1 cellular context compared by ENCODE assay signal in the genomic region with DNA sequence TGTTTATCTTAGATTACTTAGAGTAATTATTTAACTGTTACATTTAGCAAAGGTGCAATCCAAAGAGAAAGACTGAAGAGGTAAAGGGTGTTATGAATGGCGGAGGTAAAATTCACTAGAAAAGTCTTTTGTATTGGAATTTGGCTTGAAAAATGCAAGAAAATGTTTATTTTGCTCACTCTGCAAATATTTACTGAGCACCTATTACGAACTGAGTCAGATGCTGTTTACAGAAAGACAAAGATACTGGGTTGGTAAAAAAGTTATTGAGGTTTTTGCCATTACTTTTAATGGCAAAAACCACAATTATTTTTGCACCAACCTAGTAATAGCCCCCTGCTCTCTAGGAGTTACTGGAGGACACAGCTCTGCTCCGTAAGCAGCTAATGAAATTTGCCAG.
TF ChIP-seq lines count a peak whose summit lies in the region.

No MANE protein-coding gene starts in this region.

TF ChIP-seq in HepG2, 621 proteins besides CTCF, POLR2A, EP300 and RAD21 (continued from another document):
- TF ChIP-seq, protein P1, sequence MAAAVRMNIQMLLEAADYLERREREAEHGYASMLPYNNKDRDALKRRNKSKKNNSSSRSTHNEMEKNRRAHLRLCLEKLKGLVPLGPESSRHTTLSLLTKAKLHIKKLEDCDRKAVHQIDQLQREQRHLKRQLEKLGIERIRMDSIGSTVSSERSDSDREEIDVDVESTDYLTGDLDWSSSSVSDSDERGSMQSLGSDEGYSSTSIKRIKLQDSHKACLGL (CRISPR knock-in tag; IDR thresholded peaks at IDR 0.05), result no peak
- no peak for TF ChIP-seq ZFYVE20 (CRISPR knock-in tag; IDR thresholded peaks at IDR 0.05; ENCODE audit: borderline replicate concordance, low read depth)
- no peak for TF ChIP-seq FOXK1 (CRISPR knock-in tag; IDR thresholded peaks at IDR 0.05; ENCODE audit: borderline replicate concordance, low read depth)
- no peak for TF ChIP-seq GATA4 (IDR thresholded peaks at IDR 0.05; ENCODE audit: borderline replicate concordance, low read depth)
- TF ChIP-seq RBAK (CRISPR knock-in tag; IDR thresholded peaks at IDR 0.05), result no peak
- no peak for TF ChIP-seq YY1 (IDR thresholded peaks at IDR 0.05; ENCODE audit: insufficient read depth, insufficient replicate concordance, low read depth, low read length)
- TF ChIP-seq HMG20A (CRISPR knock-in tag; IDR thresholded peaks at IDR 0.05; ENCODE audit: borderline replicate concordance), result peak; percentile 32; the same call in 1 of the 2 replicates
- no peak for TF ChIP-seq ZKSCAN1 (IDR thresholded peaks at IDR 0.05; ENCODE audit: low read length)
- TF ChIP-seq TBX3 (IDR thresholded peaks at IDR 0.05; ENCODE audit: borderline replicate concordance), result 0 out of 2 replicates have a peak, but pooled peaks have one; percentile 32
- TF ChIP-seq KLF13 (CRISPR knock-in tag; IDR thresholded peaks at IDR 0.05), result no peak
- TF ChIP-seq NR1H2 (CRISPR knock-in tag; IDR thresholded peaks at IDR 0.05; ENCODE audit: borderline replicate concordance, low read depth), result no peak
- TF ChIP-seq ZNF577 (CRISPR knock-in tag; IDR thresholded peaks at IDR 0.05; ENCODE audit: borderline replicate concordance, low read depth), result no peak
- TF ChIP-seq, protein P2, sequence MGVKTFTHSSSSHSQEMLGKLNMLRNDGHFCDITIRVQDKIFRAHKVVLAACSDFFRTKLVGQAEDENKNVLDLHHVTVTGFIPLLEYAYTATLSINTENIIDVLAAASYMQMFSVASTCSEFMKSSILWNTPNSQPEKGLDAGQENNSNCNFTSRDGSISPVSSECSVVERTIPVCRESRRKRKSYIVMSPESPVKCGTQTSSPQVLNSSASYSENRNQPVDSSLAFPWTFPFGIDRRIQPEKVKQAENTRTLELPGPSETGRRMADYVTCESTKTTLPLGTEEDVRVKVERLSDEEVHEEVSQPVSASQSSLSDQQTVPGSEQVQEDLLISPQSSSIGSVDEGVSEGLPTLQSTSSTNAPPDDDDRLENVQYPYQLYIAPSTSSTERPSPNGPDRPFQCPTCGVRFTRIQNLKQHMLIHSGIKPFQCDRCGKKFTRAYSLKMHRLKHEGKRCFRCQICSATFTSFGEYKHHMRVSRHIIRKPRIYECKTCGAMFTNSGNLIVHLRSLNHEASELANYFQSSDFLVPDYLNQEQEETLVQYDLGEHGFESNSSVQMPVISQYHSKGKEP (CRISPR knock-in tag; IDR thresholded peaks at IDR 0.05), result no peak
- no peak for TF ChIP-seq CREB1 (IDR thresholded peaks at IDR 0.05)
- peak; percentile 13; the same call in 1 of the 2 replicates for TF ChIP-seq CREB1 (CRISPR knock-in tag; IDR thresholded peaks at IDR 0.05)
- TF ChIP-seq, protein P3, sequence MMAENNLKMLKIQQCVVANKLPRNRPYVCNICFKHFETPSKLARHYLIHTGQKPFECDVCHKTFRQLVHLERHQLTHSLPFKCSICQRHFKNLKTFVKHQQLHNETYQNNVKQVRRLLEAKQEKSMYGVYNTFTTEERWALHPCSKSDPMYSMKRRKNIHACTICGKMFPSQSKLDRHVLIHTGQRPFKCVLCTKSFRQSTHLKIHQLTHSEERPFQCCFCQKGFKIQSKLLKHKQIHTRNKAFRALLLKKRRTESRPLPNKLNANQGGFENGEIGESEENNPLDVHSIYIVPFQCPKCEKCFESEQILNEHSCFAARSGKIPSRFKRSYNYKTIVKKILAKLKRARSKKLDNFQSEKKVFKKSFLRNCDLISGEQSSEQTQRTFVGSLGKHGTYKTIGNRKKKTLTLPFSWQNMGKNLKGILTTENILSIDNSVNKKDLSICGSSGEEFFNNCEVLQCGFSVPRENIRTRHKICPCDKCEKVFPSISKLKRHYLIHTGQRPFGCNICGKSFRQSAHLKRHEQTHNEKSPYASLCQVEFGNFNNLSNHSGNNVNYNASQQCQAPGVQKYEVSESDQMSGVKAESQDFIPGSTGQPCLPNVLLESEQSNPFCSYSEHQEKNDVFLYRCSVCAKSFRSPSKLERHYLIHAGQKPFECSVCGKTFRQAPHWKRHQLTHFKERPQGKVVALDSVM (CRISPR knock-in tag; IDR thresholded peaks at IDR 0.05), result no peak
- TF ChIP-seq, protein P4, sequence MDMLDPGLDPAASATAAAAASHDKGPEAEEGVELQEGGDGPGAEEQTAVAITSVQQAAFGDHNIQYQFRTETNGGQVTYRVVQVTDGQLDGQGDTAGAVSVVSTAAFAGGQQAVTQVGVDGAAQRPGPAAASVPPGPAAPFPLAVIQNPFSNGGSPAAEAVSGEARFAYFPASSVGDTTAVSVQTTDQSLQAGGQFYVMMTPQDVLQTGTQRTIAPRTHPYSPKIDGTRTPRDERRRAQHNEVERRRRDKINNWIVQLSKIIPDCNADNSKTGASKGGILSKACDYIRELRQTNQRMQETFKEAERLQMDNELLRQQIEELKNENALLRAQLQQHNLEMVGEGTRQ (IDR thresholded peaks at IDR 0.05; ENCODE audit: low read depth, low read length), result no peak
- TF ChIP-seq, protein P4 (CRISPR knock-in tag; IDR thresholded peaks at IDR 0.05; ENCODE audit: borderline replicate concordance), result no peak
- no peak for TF ChIP-seq SP140L (CRISPR knock-in tag; IDR thresholded peaks at IDR 0.05; ENCODE audit: borderline replicate concordance)
- TF ChIP-seq, protein P5, sequence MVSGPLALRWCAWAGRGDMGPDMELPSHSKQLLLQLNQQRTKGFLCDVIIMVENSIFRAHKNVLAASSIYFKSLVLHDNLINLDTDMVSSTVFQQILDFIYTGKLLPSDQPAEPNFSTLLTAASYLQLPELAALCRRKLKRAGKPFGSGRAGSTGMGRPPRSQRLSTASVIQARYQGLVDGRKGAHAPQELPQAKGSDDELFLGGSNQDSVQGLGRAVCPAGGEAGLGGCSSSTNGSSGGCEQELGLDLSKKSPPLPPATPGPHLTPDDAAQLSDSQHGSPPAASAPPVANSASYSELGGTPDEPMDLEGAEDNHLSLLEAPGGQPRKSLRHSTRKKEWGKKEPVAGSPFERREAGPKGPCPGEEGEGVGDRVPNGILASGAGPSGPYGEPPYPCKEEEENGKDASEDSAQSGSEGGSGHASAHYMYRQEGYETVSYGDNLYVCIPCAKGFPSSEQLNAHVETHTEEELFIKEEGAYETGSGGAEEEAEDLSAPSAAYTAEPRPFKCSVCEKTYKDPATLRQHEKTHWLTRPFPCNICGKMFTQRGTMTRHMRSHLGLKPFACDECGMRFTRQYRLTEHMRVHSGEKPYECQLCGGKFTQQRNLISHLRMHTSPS (CRISPR knock-in tag; IDR thresholded peaks at IDR 0.05; ENCODE audit: low read depth), result no peak
- no peak for TF ChIP-seq ZNF235 (CRISPR knock-in tag; IDR thresholded peaks at IDR 0.05; ENCODE audit: borderline replicate concordance)
- no peak for TF ChIP-seq ELF4 (CRISPR knock-in tag; IDR thresholded peaks at IDR 0.05; ENCODE audit: borderline replicate concordance)
- TF ChIP-seq, protein P6, sequence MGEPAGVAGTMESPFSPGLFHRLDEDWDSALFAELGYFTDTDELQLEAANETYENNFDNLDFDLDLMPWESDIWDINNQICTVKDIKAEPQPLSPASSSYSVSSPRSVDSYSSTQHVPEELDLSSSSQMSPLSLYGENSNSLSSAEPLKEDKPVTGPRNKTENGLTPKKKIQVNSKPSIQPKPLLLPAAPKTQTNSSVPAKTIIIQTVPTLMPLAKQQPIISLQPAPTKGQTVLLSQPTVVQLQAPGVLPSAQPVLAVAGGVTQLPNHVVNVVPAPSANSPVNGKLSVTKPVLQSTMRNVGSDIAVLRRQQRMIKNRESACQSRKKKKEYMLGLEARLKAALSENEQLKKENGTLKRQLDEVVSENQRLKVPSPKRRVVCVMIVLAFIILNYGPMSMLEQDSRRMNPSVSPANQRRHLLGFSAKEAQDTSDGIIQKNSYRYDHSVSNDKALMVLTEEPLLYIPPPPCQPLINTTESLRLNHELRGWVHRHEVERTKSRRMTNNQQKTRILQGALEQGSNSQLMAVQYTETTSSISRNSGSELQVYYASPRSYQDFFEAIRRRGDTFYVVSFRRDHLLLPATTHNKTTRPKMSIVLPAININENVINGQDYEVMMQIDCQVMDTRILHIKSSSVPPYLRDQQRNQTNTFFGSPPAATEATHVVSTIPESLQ (CRISPR knock-in tag; conservative IDR thresholded peaks at IDR 0.05), result no peak
- TF ChIP-seq ZNF782 (CRISPR knock-in tag; IDR thresholded peaks at IDR 0.05; ENCODE audit: borderline replicate concordance), result no peak
- no peak for TF ChIP-seq PAX8 (CRISPR knock-in tag; IDR thresholded peaks at IDR 0.05; ENCODE audit: borderline replicate concordance)
- TF ChIP-seq MIER3 (CRISPR knock-in tag; IDR thresholded peaks at IDR 0.05; ENCODE audit: borderline replicate concordance), result no peak
